Comparison of ENCODE assay signal across 8 cellular contexts in genomic region chr1:27960762-27961645, GRCh38. TPM values are rescaled to one million over a fixed set of nuclear protein-coding genes. Genes with fewer than 3 reads are reported as not detected.
DNase-seq lines count a peak whose midpoint lies in the region; ATAC-seq and TF ChIP-seq lines count a peak whose summit lies in the region.

No MANE protein-coding gene starts in this region.

- H3K4me1 ChIP-seq in HCT116 (ENCODE audit: control insufficient read depth in 1 of 2, insufficient read depth in 2 of 2, low read length in 2 of 2) (peaks cover 17 to 37% of the 10 kb centered on the region in 2 experiments), spleen (peaks cover 13 to 44% (median 33%) of the 10 kb centered on the region in 6 donors)

- H3K79me2 ChIP-seq in HCT116 (ENCODE audit: insufficient read depth, low read length), result peaks cover 7% of the 10 kb centered on the region; the same call in 1 of the 2 replicates

- ATAC-seq in HCT116, result no peak
- no peak for ATAC-seq in GM21723 (IDR thresholded peaks at IDR 0.05; ENCODE audit: unreplicated experiment)

- TF ChIP-seq POLR2A in HCT116 (IDR thresholded peaks at IDR 0.05; ENCODE audit: borderline replicate concordance, extremely low read depth, insufficient read depth, insufficient read length) (no peak), spleen (IDR thresholded peaks at IDR 0.05) (no peak)

- POLR2A ChIA-PET in HCT116 (lab: Charles Lee), result interaction anchor here (2.3 kb wide), 1 partner anchor 11 kb away, joined by 6 read pairs; no protein-coding TSS in a partner anchor

- no peaks in the 10 kb centered on the region for H3K9me2 ChIP-seq in HCT116 (ENCODE audit: insufficient read depth)

- peak overlapping the region; percentile 85 for H3K9ac ChIP-seq in HCT116 (ENCODE audit: low read length)

- CTCF ChIA-PET in HCT116 (lab: Charles Lee), result interaction anchor here (1.0 to 1.5 kb wide), 4 partner anchors 8 to 345 kb away, joined by 3 to 4 read pairs (median 4); no protein-coding TSS in a partner anchor

- H3K27ac Mint-ChIP-seq in activated T-helper 2 cell treated with anti-CD3 and anti-CD28 coated beads, Interferon-gamma antibody, Interleukin-2, Interleukin-4, amounts not matched to agents 10 μg/mL and 5 μg/mL and 100 μg/mL, durations not matched to agents 14 hours and 24 hours and 36 hours, result peak overlapping the region; percentile 15

- H3K36me3 Mint-ChIP-seq in activated T-helper 2 cell treated with anti-CD3 and anti-CD28 coated beads, Interferon-gamma antibody, Interleukin-2, Interleukin-4, amounts not matched to agents 10 μg/mL and 5 μg/mL and 100 μg/mL, durations not matched to agents 14 hours and 24 hours and 36 hours (ENCODE audit: low read depth), result peaks cover 8% of the 10 kb centered on the region

- no peak for TF ChIP-seq CTCF in HCT116 (IDR thresholded peaks at IDR 0.05 in 2 of 3, conservative IDR thresholded peaks at IDR 0.05 in 1 of 3; ENCODE audit: borderline replicate concordance in 1 of 3, insufficient read depth in 1 of 3, low read depth in 2 of 3, low read length in 2 of 3)
- TF ChIP-seq CTCF in spleen (IDR thresholded peaks at IDR 0.05 in 8 of 11, conservative IDR thresholded peaks at IDR 0.05 in 3 of 11), result no peak

- no peaks in the 10 kb centered on the region for H4K20me1 ChIP-seq in HCT116 (ENCODE audit: insufficient read depth)

- intact Hi-C loops in HCT116 (cut with micrococcal nuclease) (no loop called here), spleen (cut with DNase I; ENCODE audit: low total_unique reads) (no loop called here)
- intact Hi-C loops in activated T-helper 2 cell treated with anti-CD3 and anti-CD28 coated beads, Interferon-gamma antibody, Interleukin-2, Interleukin-4, amounts not matched to agents 10 μg/mL and 5 μg/mL and 100 μg/mL, durations not matched to agents 14 hours and 24 hours and 36 hours (cut with micrococcal nuclease), result no loop called here

- H3K27me3 ChIP-seq in HCT116 (ENCODE audit: insufficient read depth, low read length) (no peaks in the 10 kb centered on the region), spleen (replicated peaks in 1 of 7) (no peaks in the 10 kb centered on the region)

- TF ChIP-seq RAD21 in HCT116 (IDR thresholded peaks at IDR 0.05; ENCODE audit: low read depth), result no peak

- peak overlapping the region; percentile 78 for H3K4me3 Mint-ChIP-seq in activated T-helper 2 cell treated with anti-CD3 and anti-CD28 coated beads, Interferon-gamma antibody, Interleukin-2, Interleukin-4, amounts not matched to agents 10 μg/mL and 5 μg/mL and 100 μg/mL, durations not matched to agents 14 hours and 24 hours and 36 hours (ENCODE audit: low read depth)

- H3K9me3 ChIP-seq in HCT116 (ENCODE audit: control insufficient read depth in 1 of 2, insufficient read depth in 1 of 2, low read depth in 1 of 2, low read length in 2 of 2) (no peaks in the 10 kb centered on the region), spleen (no peaks in the 10 kb centered on the region)

- H3K4me3 ChIP-seq in HCT116 (replicated peaks in 1 of 2; ENCODE audit: low read depth in 1 of 2, low read length in 2 of 2) (peak overlapping the region; percentile 70 to 84), iPS-11a (ENCODE audit: low read depth, low read length) (peak overlapping the region; percentile 1), spleen (peak overlapping the region in 7 of 8 donors; percentile 59 to 95 (median 69))

- peaks cover 3% of the 10 kb centered on the region for H3K27me3 Mint-ChIP-seq in activated T-helper 2 cell treated with anti-CD3 and anti-CD28 coated beads, Interferon-gamma antibody, Interleukin-2, Interleukin-4, amounts not matched to agents 10 μg/mL and 5 μg/mL and 100 μg/mL, durations not matched to agents 14 hours and 24 hours and 36 hours (ENCODE audit: low read depth)

- H3K36me3 ChIP-seq in HCT116 (ENCODE audit: control insufficient read depth in 1 of 2, insufficient read depth in 2 of 2, low read length in 2 of 2) (peaks cover 0 to 5% of the 10 kb centered on the region in 2 experiments; a peak in 1 of 4 replicates), spleen (peaks cover 0 to 33% (median 15%) of the 10 kb centered on the region in 6 donors)

- H3K9me3 Mint-ChIP-seq in activated T-helper 2 cell treated with anti-CD3 and anti-CD28 coated beads, Interferon-gamma antibody, Interleukin-2, Interleukin-4, amounts not matched to agents 10 μg/mL and 5 μg/mL and 100 μg/mL, durations not matched to agents 14 hours and 24 hours and 36 hours, result no peaks in the 10 kb centered on the region

- RAD21 ChIA-PET in HCT116 (lab: Charles Lee; ENCODE audit: low non-redundant PET in 1 of 2, low total read pairs in 2 of 2, uncharacterized antibody in 2 of 2, unreplicated experiment in 2 of 2), result interaction anchor here in 1 of 2 experiments (0.6 to 1.0 kb wide), 2 partner anchors 11 to 103 kb away, joined by 3 to 4 read pairs; no protein-coding TSS in a partner anchor

- H3K4me1 Mint-ChIP-seq in activated T-helper 2 cell treated with anti-CD3 and anti-CD28 coated beads, Interferon-gamma antibody, Interleukin-2, Interleukin-4, amounts not matched to agents 10 μg/mL and 5 μg/mL and 100 μg/mL, durations not matched to agents 14 hours and 24 hours and 36 hours (ENCODE audit: low read depth), result peaks cover 12% of the 10 kb centered on the region

- WGBS in spleen, 5 donors, result 72 to 77% (median 74%) methylated on average over 11 to 13 of the region's 13 CpGs

- BruUV-seq in HCT116 (replicated peaks; lab: Mats Ljungman, UMichigan), result no TSS peak

- DNase-seq in HCT116 (ENCODE audit: low read depth, low spot score) (no peak), spleen (no peak), globus pallidus (ENCODE audit: low spot score) (no peak), HK-2 (ENCODE audit: unreplicated experiment) (no peak)
- DNase-seq in activated T-helper 2 cell treated with anti-CD3 and anti-CD28 coated beads, Interferon-gamma antibody, Interleukin-2, Interleukin-4, amounts not matched to agents 10 μg/mL and 5 μg/mL and 100 μg/mL, durations not matched to agents 14 hours and 24 hours and 36 hours (ENCODE audit: low spot score), result no peak
- no peak for DNase-seq in stimulated activated naive CD4-positive, alpha-beta T cell treated with Interleukin-2 at 50 U/mL for 16 hours (lab: John Stamatoyannopoulos, UW)

- H3K27ac ChIP-seq in HCT116 (ENCODE audit: low read depth, low read length) (peak overlapping the region; percentile 96), spleen (peak overlapping the region in 7 of 8 donors; percentile 89 to 96 (median 93))

- H2AFZ ChIP-seq in HCT116 (ENCODE audit: low read depth, low read length, poor library complexity, severe bottlenecking), result no peak overlapping the region

- peak overlapping the region; percentile 100 for H3K4me2 ChIP-seq in HCT116 (ENCODE audit: low read length)

TF ChIP-seq in HCT116, 20 proteins besides CTCF, POLR2A, EP300 and RAD21:
- TF ChIP-seq SP1 (IDR thresholded peaks at IDR 0.05; ENCODE audit: low read depth), result no peak
- peak; percentile 32; the same call in 1 of the 2 replicates for TF ChIP-seq FOSL1 (IDR thresholded peaks at IDR 0.05; ENCODE audit: low read depth)
- TF ChIP-seq ELF1 (IDR thresholded peaks at IDR 0.05; ENCODE audit: borderline replicate concordance, low read depth), result no peak

RNA-seq across cellular contexts. Expression of gene XKR8, which starts 1.2 kb away (rescaled TPM):
- 11.0 TPM for total RNA-seq in HCT116 (2021; ENCODE audit: unreplicated experiment)
- polyA plus RNA-seq in HCT116 (2012), result 9.5 and 10.4 TPM in 2 replicates
- 6.3 and 6.5 TPM in 2 replicates for total RNA-seq in activated T-helper 2 cell treated with anti-CD3 and anti-CD28 coated beads, Interferon-gamma antibody, Interleukin-2, Interleukin-4, amounts not matched to agents 10 μg/mL and 5 μg/mL and 100 μg/mL, durations not matched to agents 14 hours and 24 hours and 36 hours
- total RNA-seq in spleen, result 10 to 100 TPM in 4 of 7 donors, 1 to 10 TPM in 3; 7.9 to 17.4 (median 10.6) TPM
- 1 to 10 TPM; 4.2 to 6.8 (median 5.2) TPM for polyA plus RNA-seq in spleen

RNA-seq across cellular contexts. Expression of gene SMPDL3B, which starts 26.2 kb away (rescaled TPM):
- total RNA-seq in HCT116 (2021; ENCODE audit: unreplicated experiment) (16.4 TPM), spleen (1 to 10 TPM in 6 of 7 donors, under 1 TPM in 1; 0.46 to 2.5 (median 1.4) TPM)
- 24.4 and 28.8 TPM in 2 replicates for polyA plus RNA-seq in HCT116 (2012)
- 0.37 and 0.44 TPM in 2 replicates for total RNA-seq in activated T-helper 2 cell treated with anti-CD3 and anti-CD28 coated beads, Interferon-gamma antibody, Interleukin-2, Interleukin-4, amounts not matched to agents 10 μg/mL and 5 μg/mL and 100 μg/mL, durations not matched to agents 14 hours and 24 hours and 36 hours
- polyA plus RNA-seq in spleen, result under 1 TPM in 2 of 3 donors, not detected in 1; 0.13 to 0.21 TPM

RNA-seq across cellular contexts. Expression of gene RPA2, which starts 46.6 kb away (rescaled TPM):
- total RNA-seq in HCT116 (2021; ENCODE audit: unreplicated experiment), result 55.5 TPM
- 30.1 and 41.9 TPM in 2 replicates for polyA plus RNA-seq in HCT116 (2012)
- 80.7 and 80.8 TPM in 2 replicates for total RNA-seq in activated T-helper 2 cell treated with anti-CD3 and anti-CD28 coated beads, Interferon-gamma antibody, Interleukin-2, Interleukin-4, amounts not matched to agents 10 μg/mL and 5 μg/mL and 100 μg/mL, durations not matched to agents 14 hours and 24 hours and 36 hours
- 10 to 100 TPM; 32.2 to 49.1 (median 38.1) TPM for total RNA-seq in spleen
- 10 to 100 TPM; 47.5 to 61.8 (median 60.9) TPM for polyA plus RNA-seq in spleen

Comparison
In these comparisons a context has a peak if more than half of its experiments do, and no peak if none do; other contexts are left out.
1. H3K4me3 ChIP-seq: peak in every context shown above with its lines; median percentile 77 in HCT116; 69 in spleen; 1 in iPS-11a.